In the genomic region with DNA sequence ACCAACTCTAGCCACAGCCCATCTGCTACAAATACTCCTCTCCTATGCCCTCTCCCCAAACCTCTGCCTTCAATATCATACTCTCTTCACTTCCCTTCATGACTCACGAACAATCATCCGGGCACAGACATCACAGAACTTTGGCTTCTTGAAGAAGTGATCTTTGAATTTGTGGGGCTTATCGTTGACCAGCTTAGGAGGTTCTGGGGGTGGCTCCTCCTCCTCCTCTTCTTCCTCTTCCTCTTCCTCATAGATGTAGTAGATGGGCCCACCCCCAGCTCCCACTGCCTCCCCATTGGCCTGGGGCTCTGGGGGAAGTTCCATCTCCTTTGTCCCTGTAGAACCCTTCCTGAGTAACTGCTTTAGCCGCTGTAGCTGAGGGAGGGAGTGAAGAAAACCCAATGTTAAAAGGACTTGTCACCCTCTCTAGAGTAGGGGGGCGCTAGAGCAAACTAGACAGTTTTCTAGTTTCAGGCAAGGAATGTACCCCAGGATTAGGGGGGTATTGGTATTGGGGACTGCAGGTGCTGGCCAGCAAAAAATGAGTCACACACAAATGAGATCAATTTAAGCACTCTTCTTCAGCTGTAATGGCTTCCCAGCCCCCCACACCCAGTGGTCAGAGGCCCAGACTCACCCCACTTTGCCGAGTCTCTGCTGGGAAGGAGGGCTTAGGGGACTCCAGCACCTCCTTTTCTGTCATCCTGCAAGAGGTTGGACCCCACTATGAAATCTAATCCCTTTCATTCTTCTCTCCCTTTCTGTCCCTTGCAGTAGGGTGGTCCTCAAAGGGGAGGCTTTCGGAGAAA, we compare ENCODE assay signal across 1 cellular context.
TF ChIP-seq lines count a peak whose summit lies in the region.

No MANE protein-coding gene starts in this region.

TF ChIP-seq in K562, 482 proteins besides CTCF, POLR2A, EP300 and RAD21 (continues in another document):
- no peak for TF ChIP-seq U2AF1 (optimal IDR thresholded peaks at IDR 0.05; ENCODE audit: low read depth, low read length)
- peak; percentile 38; the same call in 1 of the 2 replicates for TF ChIP-seq ZBTB7A (IDR thresholded peaks at IDR 0.05; ENCODE audit: borderline replicate concordance, control insufficient read depth, low read depth, low read length)
- no peak for TF ChIP-seq CXXC5 (CRISPR knock-in tag; IDR thresholded peaks at IDR 0.05)
- peak; percentile 46 for TF ChIP-seq VEZF1 (CRISPR knock-in tag; IDR thresholded peaks at IDR 0.05)
- TF ChIP-seq, protein P1, sequence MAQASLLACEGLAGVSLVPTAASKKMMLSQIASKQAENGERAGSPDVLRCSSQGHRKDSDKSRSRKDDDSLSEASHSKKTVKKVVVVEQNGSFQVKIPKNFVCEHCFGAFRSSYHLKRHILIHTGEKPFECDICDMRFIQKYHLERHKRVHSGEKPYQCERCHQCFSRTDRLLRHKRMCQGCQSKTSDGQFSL (CRISPR knock-in tag; IDR thresholded peaks at IDR 0.05): peak; percentile 89
- TF ChIP-seq, protein P1 (tag; IDR thresholded peaks at IDR 0.05): no peak
- TF ChIP-seq ZNF12 (CRISPR knock-in tag; IDR thresholded peaks at IDR 0.05): no peak
- TF ChIP-seq ZNF24 (IDR thresholded peaks at IDR 0.05): no peak
- no peak for TF ChIP-seq NFATC3 (IDR thresholded peaks at IDR 0.05)
- TF ChIP-seq UBTF (IDR thresholded peaks at IDR 0.05; ENCODE audit: borderline replicate concordance in 1 of 2, low read depth in 2 of 2, low read length in 2 of 2): 0 out of 4 replicates have a peak, but pooled peaks of 1 of the 2 experiments have one; percentile 29
- TF ChIP-seq ZBTB40 (IDR thresholded peaks at IDR 0.05): 0 out of 2 replicates have a peak, but pooled peaks have one; percentile 31
- no peak for TF ChIP-seq ZBTB40 (CRISPR knock-in tag; IDR thresholded peaks at IDR 0.05)
- TF ChIP-seq ARID1B (IDR thresholded peaks at IDR 0.05): peak; percentile 62; the same call in 1 of the 2 replicates
- peak; percentile 65 for TF ChIP-seq SPI1 (IDR thresholded peaks at IDR 0.05; ENCODE audit: borderline replicate concordance, low read depth, low read length)
- TF ChIP-seq COPS2 (conservative IDR thresholded peaks at IDR 0.05): no peak
- peak; percentile 47; the same call in 1 of the 2 replicates for TF ChIP-seq ELF1 (tag; IDR thresholded peaks at IDR 0.05)
- TF ChIP-seq CBFA2T2 (conservative IDR thresholded peaks at IDR 0.05): peak; percentile 58
- no peak for TF ChIP-seq PRPF4 (IDR thresholded peaks at IDR 0.05; ENCODE audit: insufficient read depth, low read depth, low read length, poor library complexity, severe bottlenecking)
- TF ChIP-seq SMARCE1 (IDR thresholded peaks at IDR 0.05): 0 out of 2 replicates have a peak, but pooled peaks have one; percentile 15
- no peak for TF ChIP-seq SIN3B (IDR thresholded peaks at IDR 0.05; ENCODE audit: low read depth)
- TF ChIP-seq ZC3H8 (IDR thresholded peaks at IDR 0.05): no peak
- TF ChIP-seq HDAC1 (IDR thresholded peaks at IDR 0.05): no peak
- no peak for TF ChIP-seq ZZZ3 (IDR thresholded peaks at IDR 0.05)
- TF ChIP-seq TCF3 (CRISPR knock-in tag; IDR thresholded peaks at IDR 0.05): peak; percentile 52; the same call in 1 of the 2 replicates
- 0 out of 2 replicates have a peak, but pooled peaks have one; percentile 15 for TF ChIP-seq NFIC (IDR thresholded peaks at IDR 0.05)
- peak; percentile 65 for TF ChIP-seq EGR1 (conservative IDR thresholded peaks at IDR 0.05)
- TF ChIP-seq FOXP1 (CRISPR knock-in tag; IDR thresholded peaks at IDR 0.05): no peak
- TF ChIP-seq DPF2 (IDR thresholded peaks at IDR 0.05): peak; percentile 64
- no peak for TF ChIP-seq DLX4 (CRISPR knock-in tag; IDR thresholded peaks at IDR 0.05)
- TF ChIP-seq NFYB (IDR thresholded peaks at IDR 0.05; ENCODE audit: extremely low read depth, insufficient read length): peak; percentile 26
- 0 out of 4 replicates have a peak, but pooled peaks of 1 of the 2 experiments have one; percentile 2 for TF ChIP-seq KDM1A (IDR thresholded peaks at IDR 0.05)
- TF ChIP-seq SRF (CRISPR knock-in tag; IDR thresholded peaks at IDR 0.05): no peak
- TF ChIP-seq, protein P2, sequence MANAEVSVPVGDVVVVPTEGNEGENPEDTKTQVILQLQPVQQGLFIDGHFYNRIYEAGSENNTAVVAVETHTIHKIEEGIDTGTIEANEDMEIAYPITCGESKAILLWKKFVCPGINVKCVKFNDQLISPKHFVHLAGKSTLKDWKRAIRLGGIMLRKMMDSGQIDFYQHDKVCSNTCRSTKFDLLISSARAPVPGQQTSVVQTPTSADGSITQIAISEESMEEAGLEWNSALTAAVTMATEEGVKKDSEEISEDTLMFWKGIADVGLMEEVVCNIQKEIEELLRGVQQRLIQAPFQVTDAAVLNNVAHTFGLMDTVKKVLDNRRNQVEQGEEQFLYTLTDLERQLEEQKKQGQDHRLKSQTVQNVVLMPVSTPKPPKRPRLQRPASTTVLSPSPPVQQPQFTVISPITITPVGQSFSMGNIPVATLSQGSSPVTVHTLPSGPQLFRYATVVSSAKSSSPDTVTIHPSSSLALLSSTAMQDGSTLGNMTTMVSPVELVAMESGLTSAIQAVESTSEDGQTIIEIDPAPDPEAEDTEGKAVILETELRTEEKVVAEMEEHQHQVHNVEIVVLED (CRISPR knock-in tag; IDR thresholded peaks at IDR 0.05): no peak
- TF ChIP-seq, protein P3, sequence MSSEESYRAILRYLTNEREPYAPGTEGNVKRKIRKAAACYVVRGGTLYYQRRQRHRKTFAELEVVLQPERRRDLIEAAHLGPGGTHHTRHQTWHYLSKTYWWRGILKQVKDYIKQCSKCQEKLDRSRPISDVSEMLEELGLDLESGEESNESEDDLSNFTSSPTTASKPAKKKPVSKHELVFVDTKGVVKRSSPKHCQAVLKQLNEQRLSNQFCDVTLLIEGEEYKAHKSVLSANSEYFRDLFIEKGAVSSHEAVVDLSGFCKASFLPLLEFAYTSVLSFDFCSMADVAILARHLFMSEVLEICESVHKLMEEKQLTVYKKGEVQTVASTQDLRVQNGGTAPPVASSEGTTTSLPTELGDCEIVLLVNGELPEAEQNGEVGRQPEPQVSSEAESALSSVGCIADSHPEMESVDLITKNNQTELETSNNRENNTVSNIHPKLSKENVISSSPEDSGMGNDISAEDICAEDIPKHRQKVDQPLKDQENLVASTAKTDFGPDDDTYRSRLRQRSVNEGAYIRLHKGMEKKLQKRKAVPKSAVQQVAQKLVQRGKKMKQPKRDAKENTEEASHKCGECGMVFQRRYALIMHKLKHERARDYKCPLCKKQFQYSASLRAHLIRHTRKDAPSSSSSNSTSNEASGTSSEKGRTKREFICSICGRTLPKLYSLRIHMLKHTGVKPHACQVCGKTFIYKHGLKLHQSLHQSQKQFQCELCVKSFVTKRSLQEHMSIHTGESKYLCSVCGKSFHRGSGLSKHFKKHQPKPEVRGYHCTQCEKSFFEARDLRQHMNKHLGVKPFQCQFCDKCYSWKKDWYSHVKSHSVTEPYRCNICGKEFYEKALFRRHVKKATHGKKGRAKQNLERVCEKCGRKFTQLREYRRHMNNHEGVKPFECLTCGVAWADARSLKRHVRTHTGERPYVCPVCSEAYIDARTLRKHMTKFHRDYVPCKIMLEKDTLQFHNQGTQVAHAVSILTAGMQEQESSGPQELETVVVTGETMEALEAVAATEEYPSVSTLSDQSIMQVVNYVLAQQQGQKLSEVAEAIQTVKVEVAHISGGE (CRISPR knock-in tag; IDR thresholded peaks at IDR 0.05): 0 out of 6 replicates have a peak, but pooled peaks of 1 of the 3 experiments have one; percentile 31
- 0 out of 2 replicates have a peak, but pooled peaks have one; percentile 34 for TF ChIP-seq POLR2AphosphoS5 (IDR thresholded peaks at IDR 0.05; ENCODE audit: control insufficient read depth, insufficient read depth, low read depth, low read length)
- peak; percentile 77 for TF ChIP-seq CBFA2T3 (IDR thresholded peaks at IDR 0.05)
- no peak for TF ChIP-seq PTBP1 (IDR thresholded peaks at IDR 0.05; ENCODE audit: low read depth, low read length)
